Comparison of ENCODE assay signal across 8 cellular contexts in genomic region chr1:154626456-154627246, GRCh38. TPM values are rescaled to one million over a fixed set of nuclear protein-coding genes. Genes with fewer than 3 reads are reported as not detected.
DNase-seq lines count a peak whose midpoint lies in the region; ATAC-seq and TF ChIP-seq lines count a peak whose summit lies in the region.

No MANE protein-coding gene starts in this region.

- no peak for ATAC-seq in GM19351 (IDR thresholded peaks at IDR 0.05; ENCODE audit: unreplicated experiment)
- no peak for ATAC-seq in HG02970 (IDR thresholded peaks at IDR 0.05; ENCODE audit: low FRiP score, unreplicated experiment)

- H3K36me3 Mint-ChIP-seq in HFFc6 (ENCODE audit: low read depth) (peaks cover 10% of the 10 kb centered on the region), nephron progenitor cell (ENCODE audit: low read depth) (peaks cover 26% of the 10 kb centered on the region)

- H3K4me3 Mint-ChIP-seq in HFFc6 (peak overlapping the region; percentile 92), nephron progenitor cell (peak overlapping the region; percentile 93)

- H3K27me3 Mint-ChIP-seq in HFFc6 (ENCODE audit: insufficient read depth) = no peaks in the 10 kb centered on the region
- H3K27me3 Mint-ChIP-seq in nephron progenitor cell (ENCODE audit: low read depth, poor library complexity) = peaks cover 14% of the 10 kb centered on the region

- H3K9me3 Mint-ChIP-seq in HFFc6 = peaks cover 7% of the 10 kb centered on the region; the same call in 1 of the 2 replicates
- peaks cover 35% of the 10 kb centered on the region for H3K9me3 Mint-ChIP-seq in nephron progenitor cell

- H3K27ac ChIP-seq in epithelial cell of prostate = peak overlapping the region; percentile 70

- H3K27ac Mint-ChIP-seq in HFFc6 = peak overlapping the region; percentile 99
- H3K27ac Mint-ChIP-seq in nephron progenitor cell = peak overlapping the region; percentile 93

- TF ChIP-seq CTCF in HFFc6 (IDR thresholded peaks at IDR 0.05) = no peak
- no peak for TF ChIP-seq CTCF in nephron progenitor cell (IDR thresholded peaks at IDR 0.05)

- peak; percentile 23 for DNase-seq in GM04504 (ENCODE audit: low read depth)
- DNase-seq in HFFc6 = no peak
- peak; percentile 42 for DNase-seq in SK-N-DZ (ENCODE audit: low spot score)
- no peak for DNase-seq in epithelial cell of prostate (ENCODE audit: low read depth, low spot score)
- DNase-seq in nephron progenitor cell = peak; percentile 21
- DNase-seq in ecto neural progenitor cell (ENCODE audit: low spot score) = no peak

- H3K4me1 Mint-ChIP-seq in HFFc6 (ENCODE audit: low read depth) (peaks cover 51% of the 10 kb centered on the region), nephron progenitor cell (peaks cover 17% of the 10 kb centered on the region)

RNA-seq across cellular contexts. Expression of gene ADAR, which starts 18.7 kb away (rescaled TPM):
- total RNA-seq in HFFc6 (2021; fragmentation: NEBNext Ultra II Directional; extraction: Animal tissue kit (Norgen Biotek cat#: 25700)) = 100 to 1,000 TPM; 122 to 136 (median 126) TPM
- polyA plus RNA-seq in SK-N-DZ (2014; cell fraction: cytosol; rRNA removed) = 65.1 and 71.4 TPM in 2 replicates
- 61.7 and 115 TPM in 2 replicates for polyA plus RNA-seq in SK-N-DZ (2014; cell fraction: nucleus; rRNA removed)

RNA-seq across cellular contexts. Expression of gene CHRNB2, which starts 59.1 kb away (rescaled TPM):
- under 1 TPM in 5 of 6 experiments, not detected in 1; 0.05 to 0.09 (median 0.07) TPM for total RNA-seq in HFFc6 (2021; fragmentation: NEBNext Ultra II Directional; extraction: Animal tissue kit (Norgen Biotek cat#: 25700))
- polyA plus RNA-seq in SK-N-DZ (2014; cell fraction: cytosol; rRNA removed) = 17.1 and 20.2 TPM in 2 replicates
- polyA plus RNA-seq in SK-N-DZ (2014; cell fraction: nucleus; rRNA removed) = 14.2 and 16.4 TPM in 2 replicates

Comparison
In these comparisons a context has a peak if more than half of its experiments do, and no peak if none do; other contexts are left out.
1. DNase-seq: peak in GM04504 (single experiment), SK-N-DZ (single experiment) and nephron progenitor cell (single experiment); none in HFFc6 (single experiment), epithelial cell of prostate (single experiment) and ecto neural progenitor cell (single experiment).